ENCODE assay signal across 9 cellular contexts in the genomic region with DNA sequence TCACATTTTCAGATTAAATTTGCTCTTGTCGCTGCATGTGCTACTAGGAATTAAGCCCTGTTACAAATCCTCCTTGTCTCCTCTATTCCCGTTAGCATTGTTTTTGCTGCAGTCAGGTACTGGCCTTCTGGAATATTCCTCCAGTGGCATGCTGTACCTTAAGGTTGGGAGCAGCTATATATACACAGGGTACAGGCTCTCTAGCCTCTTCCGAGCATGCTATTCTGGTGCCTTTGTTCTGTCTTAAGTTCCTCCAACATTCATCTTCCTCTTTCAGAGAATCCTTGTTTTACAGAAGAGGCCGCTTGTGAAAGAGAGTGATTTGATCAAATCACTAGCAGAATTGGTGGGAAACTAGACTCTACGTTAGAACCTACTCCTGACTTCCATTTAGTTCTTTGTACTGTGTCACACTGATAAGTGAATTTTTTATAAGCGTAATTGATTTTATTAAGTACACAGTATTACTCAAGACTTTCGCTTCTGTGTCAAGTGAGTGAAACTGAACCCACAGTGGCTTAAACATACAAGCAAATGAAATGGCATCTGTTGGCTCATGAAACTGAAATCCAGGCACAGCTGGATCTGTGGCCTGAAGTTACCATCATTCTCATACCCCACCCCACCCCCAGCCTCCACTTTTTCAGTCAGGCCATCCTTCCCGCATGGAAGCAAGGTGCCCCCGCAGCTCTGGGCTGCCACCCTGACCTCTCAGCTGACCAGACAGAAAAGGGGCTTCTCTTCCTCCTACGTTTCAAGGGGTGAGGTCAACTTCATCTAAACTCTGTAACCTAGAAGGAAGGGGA.
DNase-seq lines count a peak whose midpoint lies in the region; ATAC-seq lines count a peak whose summit lies in the region.
"Had no signal": no experiment of that assay in that cellular context is flagged by ENCODE, and none has a peak within 500 bp of the region (broad histone marks: within the 10 kb centered on the region; RNA-seq: fewer than 3 reads in every experiment).

No MANE protein-coding gene starts in this region.

- no peaks in the 10 kb centered on the region; the same call in 1 of the 2 replicates for H3K36me3 ChIP-seq in HAP-1 (replicated peaks)

- ATAC-seq in GM19043 (IDR thresholded peaks at IDR 0.05; ENCODE audit: low read depth, unreplicated experiment) (peak; percentile 52), HG02840 (IDR thresholded peaks at IDR 0.05; ENCODE audit: low FRiP score, unreplicated experiment) (peak; percentile 54)

- DNase-seq in NOMO-1 treated with DMSO at 0.1 percent for 48 hours (lab: John Stamatoyannopoulos, UW; ENCODE audit: unreplicated experiment) (peak; percentile 67), skeletal muscle cell (ENCODE audit: low read depth) (peak; percentile 14), HAP-1 (ENCODE audit: low spot score in 2 of 2) (no peak), NAMALWA (ENCODE audit: low spot score) (no peak), DMS 273 treated with DMSO at 0.1 percent for 48 hours (lab: John Stamatoyannopoulos, UW) (no peak)
- DNase-seq: islet precursor cell, NCI-H2081 treated with DMSO at 0.1 percent for 48 hours had no signal

- no peaks in the 10 kb centered on the region for H3K27me3 ChIP-seq in HAP-1 (ENCODE audit: low read depth)

- no peaks in the 10 kb centered on the region for H3K9me3 ChIP-seq in HAP-1

- in situ Hi-C loops in HAP-1 (cut with MboI; ENCODE audit: low sequenced_read_pairs) = no loop called here

- H3K4me3 ChIP-seq in skeletal muscle cell (ENCODE audit: low read depth, low read length) (no peak overlapping the region), HAP-1 (no peak overlapping the region)

- no peaks in the 10 kb centered on the region for H3K4me1 ChIP-seq in HAP-1

Comparison
In these comparisons a context has a peak if more than half of its experiments do, and no peak if none do; other contexts are left out.
1. DNase-seq: peak in NOMO-1 treated with DMSO at 0.1 percent for 48 hours (single experiment) and skeletal muscle cell (single experiment); none in HAP-1 (0 of 2), NAMALWA (single experiment) and DMS 273 treated with DMSO at 0.1 percent for 48 hours (single experiment).